Comparison of ENCODE assay signal across 8 cellular contexts in the genomic region with DNA sequence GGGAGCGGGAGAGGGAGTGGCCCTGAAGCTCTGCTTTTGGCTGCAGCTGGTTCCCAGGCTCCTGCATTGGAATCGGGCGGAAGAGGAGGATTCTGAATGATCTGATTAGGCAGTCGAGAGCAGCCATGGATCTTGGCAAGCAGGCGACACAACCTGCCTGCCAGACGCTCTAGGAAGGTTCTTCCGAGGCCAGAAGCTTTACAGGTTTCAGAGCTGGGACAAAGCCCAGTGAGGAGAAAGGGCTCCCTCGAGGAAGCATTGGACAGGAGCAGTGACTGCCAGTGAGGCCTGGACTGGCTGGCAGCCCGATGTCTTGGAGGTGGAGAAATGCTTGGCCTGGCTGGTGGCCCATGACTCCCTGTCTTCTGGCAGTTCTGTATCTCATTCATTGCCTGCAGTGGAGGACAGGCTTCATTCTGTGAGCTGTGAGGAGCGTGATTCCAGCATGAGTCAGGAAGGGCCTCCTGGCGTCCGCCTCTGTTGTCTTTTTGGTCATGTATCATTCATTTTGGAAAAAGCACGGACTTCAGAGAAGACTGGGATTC.
DNase-seq lines count a peak whose midpoint lies in the region; ATAC-seq and TF ChIP-seq lines count a peak whose summit lies in the region.

No MANE protein-coding gene starts in this region.

- no peaks in the 10 kb centered on the region for H3K4me1 ChIP-seq in A673 (ENCODE audit: insufficient read depth, low read length, poor library complexity, severe bottlenecking)

- ATAC-seq in stimulated activated naive CD8-positive, alpha-beta T cell treated with anti-CD3 and anti-CD28 coated beads, Interleukin-15, amount 100 ng/mL, for 72 hours: no peak
- no peak for ATAC-seq in HG03139 (IDR thresholded peaks at IDR 0.05; ENCODE audit: unreplicated experiment)

- no peak for TF ChIP-seq CTCF in A673 (conservative IDR thresholded peaks at IDR 0.05; ENCODE audit: low read depth, low read length)

- no peaks in the 10 kb centered on the region for H3K27me3 ChIP-seq in A673 (replicated peaks; ENCODE audit: insufficient read depth, low read depth, low read length, poor library complexity)

- no peaks in the 10 kb centered on the region for H3K4me1 Mint-ChIP-seq in stimulated activated naive CD8-positive, alpha-beta T cell treated with anti-CD3 and anti-CD28 coated beads, Interleukin-15, amount 100 ng/mL, for 72 hours

- no peaks in the 10 kb centered on the region for H3K27me3 Mint-ChIP-seq in stimulated activated naive CD8-positive, alpha-beta T cell treated with anti-CD3 and anti-CD28 coated beads, Interleukin-15, amount 100 ng/mL, for 72 hours

- H3K27ac Mint-ChIP-seq in stimulated activated naive CD8-positive, alpha-beta T cell treated with anti-CD3 and anti-CD28 coated beads, Interleukin-15, amount 100 ng/mL, for 72 hours: no peak overlapping the region

- no peaks in the 10 kb centered on the region for H3K9me3 Mint-ChIP-seq in stimulated activated naive CD8-positive, alpha-beta T cell treated with anti-CD3 and anti-CD28 coated beads, Interleukin-15, amount 100 ng/mL, for 72 hours

- H3K9me3 ChIP-seq in A673 (ENCODE audit: low read depth, low read length, poor library complexity, severe bottlenecking): no peaks in the 10 kb centered on the region

- DNase-seq in Caki2 (ENCODE audit: low read depth) (peak; percentile 63), T1000 (lab: John Stamatoyannopoulos, UW) (peak; percentile 79), glomerular visceral epithelial cell (ENCODE audit: extremely low spot score) (peak; percentile 91), pulmonary artery endothelial cell (ENCODE audit: low read depth, low spot score) (peak; percentile 33), 8988T (no peak), A673 (ENCODE audit: low spot score) (no peak)
- DNase-seq in stimulated activated naive CD8-positive, alpha-beta T cell treated with anti-CD3 and anti-CD28 coated beads, Interleukin-15, amount 100 ng/mL, for 72 hours: no peak

- H3K4me3 Mint-ChIP-seq in stimulated activated naive CD8-positive, alpha-beta T cell treated with anti-CD3 and anti-CD28 coated beads, Interleukin-15, amount 100 ng/mL, for 72 hours: no peak overlapping the region

- intact Hi-C loops in A673 (cut with micrococcal nuclease; ENCODE audit: unreplicated experiment): no loop called here

- CTCF ChIA-PET in A673 (lab: Charles Lee): no interaction called here

- in situ Hi-C loops in Caki2 (cut with HindIII; ENCODE audit: low pct_unique_long_range_greater_than_20kb, low sequenced_read_pairs): no loop called here

- no peak overlapping the region for H3K4me3 ChIP-seq in A673 (ENCODE audit: low read depth, low read length, poor library complexity, severe bottlenecking)

- POLR2A ChIA-PET in A673 (lab: Charles Lee; ENCODE audit: low non-redundant PET): no interaction called here

- H3K36me3 ChIP-seq in A673 (ENCODE audit: insufficient read depth, low read length, poor library complexity, severe bottlenecking): no peaks in the 10 kb centered on the region

- no TSS peak for BruUV-seq in A673 (replicated peaks; lab: Mats Ljungman, UMichigan)

- H3K27ac ChIP-seq in A673 (ENCODE audit: low read depth, low read length, poor library complexity, severe bottlenecking): no peak overlapping the region

Comparison
In these comparisons a context has a peak if more than half of its experiments do, and no peak if none do; other contexts are left out.
1. DNase-seq: peak in Caki2 (single experiment), T1000 (single experiment), glomerular visceral epithelial cell (single experiment) and pulmonary artery endothelial cell (single experiment); none in stimulated activated naive CD8-positive, alpha-beta T cell treated with anti-CD3 and anti-CD28 coated beads, Interleukin-15, amount 100 ng/mL, for 72 hours (0 of 2), 8988T (single experiment) and A673 (single experiment).